In genomic region chr11:21604564-21604963, GRCh38 we compare ENCODE assay signal across 19 cellular contexts.
"Had no signal": no experiment of that assay in that cellular context is flagged by ENCODE, and none has a peak within 500 bp of the region (broad histone marks: within the 10 kb centered on the region; RNA-seq: fewer than 3 reads in every experiment).

No MANE protein-coding gene starts in this region.

- H3K4me1 Mint-ChIP-seq: naive thymus-derived CD4-positive, alpha-beta T cell; stimulated activated naive B cell treated with anti-CD40 and anti-IgM and Interleukin-4, amounts not matched to agents 10 μg/mL and 1 μg/mL and 100 μg/mL, for 72 hours; stimulated activated naive CD8-positive, alpha-beta T cell treated with anti-CD3 and anti-CD28 coated beads, Interleukin-15, amount 100 ng/mL, for 72 hours had no signal

- H3K9me3 ChIP-seq: heart left ventricle, neutrophil, psoas muscle, right atrium auricular region, thoracic aorta, transverse colon had no signal

- H3K36me3 ChIP-seq: heart left ventricle, neutrophil, right atrium auricular region, sigmoid colon, thoracic aorta, transverse colon had no signal

- H3K9me3 Mint-ChIP-seq: stimulated activated naive B cell treated with anti-CD40 and anti-IgM and Interleukin-4, amounts not matched to agents 10 μg/mL and 1 μg/mL and 100 μg/mL, for 72 hours; stimulated activated naive CD8-positive, alpha-beta T cell treated with anti-CD3 and anti-CD28 coated beads, Interleukin-15, amount 100 ng/mL, for 72 hours had no signal

- H3K27ac Mint-ChIP-seq: naive thymus-derived CD4-positive, alpha-beta T cell; stimulated activated naive B cell treated with anti-CD40 and anti-IgM and Interleukin-4, amounts not matched to agents 10 μg/mL and 1 μg/mL and 100 μg/mL, for 72 hours; stimulated activated naive CD8-positive, alpha-beta T cell treated with anti-CD3 and anti-CD28 coated beads, Interleukin-15, amount 100 ng/mL, for 72 hours had no signal

- H3K4me3 ChIP-seq: coronary artery, heart left ventricle, psoas muscle, right atrium auricular region, sigmoid colon, skin epidermis, thoracic aorta, transverse colon had no signal

- H3K27ac ChIP-seq: coronary artery, heart left ventricle, neutrophil, psoas muscle, right atrium auricular region, sigmoid colon, skin epidermis, thoracic aorta, transverse colon had no signal

- H3K4me3 Mint-ChIP-seq: naive thymus-derived CD4-positive, alpha-beta T cell; stimulated activated naive B cell treated with anti-CD40 and anti-IgM and Interleukin-4, amounts not matched to agents 10 μg/mL and 1 μg/mL and 100 μg/mL, for 72 hours; stimulated activated naive CD8-positive, alpha-beta T cell treated with anti-CD3 and anti-CD28 coated beads, Interleukin-15, amount 100 ng/mL, for 72 hours had no signal

- H3K36me3 Mint-ChIP-seq: naive thymus-derived CD4-positive, alpha-beta T cell; stimulated activated naive B cell treated with anti-CD40 and anti-IgM and Interleukin-4, amounts not matched to agents 10 μg/mL and 1 μg/mL and 100 μg/mL, for 72 hours had no signal

- DNase-seq: effector CD8-positive, alpha-beta T cell; foreskin melanocyte; heart left ventricle; kidney glomerular epithelial cell; mammary epithelial cell; naive thymus-derived CD4-positive, alpha-beta T cell; psoas muscle; sigmoid colon; stimulated activated CD4-positive, alpha-beta T cell treated with anti-CD3 and anti-CD28 coated beads, Interleukin-2, amount 100 ng/mL, for 24 hours; stimulated activated CD4-positive, alpha-beta T cell treated with anti-CD3 and anti-CD28 coated beads, Interleukin-4, amount 100 ng/mL, for 4 hours; stimulated activated naive B cell treated with anti-CD40 and anti-IgM and Interleukin-4, amounts not matched to agents 10 μg/mL and 1 μg/mL and 100 μg/mL, for 72 hours; stimulated activated naive CD8-positive, alpha-beta T cell treated with anti-CD3 and anti-CD28 coated beads, Interleukin-15, amount 100 ng/mL, for 72 hours; transverse colon had no signal

- H3K27me3 Mint-ChIP-seq: naive thymus-derived CD4-positive, alpha-beta T cell; stimulated activated naive B cell treated with anti-CD40 and anti-IgM and Interleukin-4, amounts not matched to agents 10 μg/mL and 1 μg/mL and 100 μg/mL, for 72 hours; stimulated activated naive CD8-positive, alpha-beta T cell treated with anti-CD3 and anti-CD28 coated beads, Interleukin-15, amount 100 ng/mL, for 72 hours had no signal

- H3K27me3 ChIP-seq: heart left ventricle, neutrophil, right atrium auricular region, sigmoid colon, transverse colon had no signal

- ATAC-seq: heart left ventricle; left lobe of liver; naive thymus-derived CD4-positive, alpha-beta T cell; psoas muscle; stimulated activated naive B cell treated with anti-CD40 and anti-IgM and Interleukin-4, amounts not matched to agents 10 μg/mL and 1 μg/mL and 100 μg/mL, for 72 hours; stimulated activated naive CD8-positive, alpha-beta T cell treated with anti-CD3 and anti-CD28 coated beads, Interleukin-15, amount 100 ng/mL, for 72 hours had no signal

- H3K4me1 ChIP-seq: right atrium auricular region, sigmoid colon, transverse colon had no signal
